Comparison of ENCODE assay signal across 7 cellular contexts in genomic region chr3:4979401-4980228, GRCh38. TPM values are rescaled to one million over a fixed set of nuclear protein-coding genes. Genes with fewer than 3 reads are reported as not detected.
DNase-seq lines count a peak whose midpoint lies in the region; TF ChIP-seq lines count a peak whose summit lies in the region.

Gene BHLHE40 (plus strand): TSS chr3:4979437. CDS start chr3:4979719, 282 bp downstream.

- no peaks in the 10 kb centered on the region for H3K9me2 ChIP-seq in OCI-LY1 (ENCODE audit: low read depth, low read length)

- no peak for TF ChIP-seq CTCF in OCI-LY1 (IDR thresholded peaks at IDR 0.05; ENCODE audit: low read length)

- H4K20me1 ChIP-seq in OCI-LY1 (ENCODE audit: insufficient read depth, low read length), result no peaks in the 10 kb centered on the region

- H3K4me1 Mint-ChIP-seq in stimulated activated naive CD8-positive, alpha-beta T cell treated with anti-CD3 and anti-CD28 coated beads, Interleukin-15, Interleukin-2, amounts not matched to agents 100 ng/mL and 50 ng/mL, for 24 hours (ENCODE audit: low read depth), result peaks cover 62% of the 10 kb centered on the region

- H3K9me3 Mint-ChIP-seq in stimulated activated naive CD8-positive, alpha-beta T cell treated with anti-CD3 and anti-CD28 coated beads, Interleukin-15, Interleukin-2, amounts not matched to agents 100 ng/mL and 50 ng/mL, for 24 hours, result no peaks in the 10 kb centered on the region

- peak within 1 kb of the TSS; percentile 6; the same call in 1 of the 2 replicates for H3K9ac ChIP-seq in OCI-LY1 (ENCODE audit: low read length)

- no peaks in the 10 kb centered on the region for H3F3A ChIP-seq in OCI-LY1 (ENCODE audit: insufficient read depth, low read length)

- H3K79me2 ChIP-seq in OCI-LY1 (ENCODE audit: insufficient read depth, low read length), result no peaks in the 10 kb centered on the region

- H3K4me3 ChIP-seq in H7 (ENCODE audit: insufficient read depth, low read depth, low read length) (peak within 1 kb of the TSS; percentile 86), OCI-LY1 (ENCODE audit: low read depth, low read length, poor library complexity, severe bottlenecking) (peak within 1 kb of the TSS; percentile 58)

- H3K4me3 Mint-ChIP-seq in stimulated activated naive CD8-positive, alpha-beta T cell treated with anti-CD3 and anti-CD28 coated beads, Interleukin-15, Interleukin-2, amounts not matched to agents 100 ng/mL and 50 ng/mL, for 24 hours, result peak within 1 kb of the TSS; percentile 100

- H3K36me3 Mint-ChIP-seq in stimulated activated naive CD8-positive, alpha-beta T cell treated with anti-CD3 and anti-CD28 coated beads, Interleukin-15, Interleukin-2, amounts not matched to agents 100 ng/mL and 50 ng/mL, for 24 hours (ENCODE audit: low read depth), result peaks cover 54% of the 10 kb centered on the region

- no peaks in the 10 kb centered on the region for H3K36me3 ChIP-seq in H7 (replicated peaks; ENCODE audit: control insufficient read depth, insufficient read depth, low read length)
- no peaks in the 10 kb centered on the region for H3K36me3 ChIP-seq in OCI-LY1 (ENCODE audit: insufficient read depth, low read length)

- peak; percentile 79 for TF ChIP-seq POLR2A in GM15510 (IDR thresholded peaks at IDR 0.05; ENCODE audit: borderline replicate concordance, extremely low read depth, insufficient read length)

- H2AFZ ChIP-seq in OCI-LY1 (ENCODE audit: low read length), result no peak within 1 kb of the TSS

- H3K4me2 ChIP-seq in OCI-LY1 (ENCODE audit: low read length), result peak within 1 kb of the TSS; percentile 63

- no peak for DNase-seq in H7
- peak; percentile 19 for DNase-seq in cerebellum (ENCODE audit: low spot score)
- DNase-seq in left kidney (ENCODE audit: low read depth, low spot score), result peak; percentile 75
- no peak for DNase-seq in stimulated activated CD4-positive, alpha-beta T cell treated with anti-CD3 and anti-CD28 coated beads, Interleukin-15, amount 100 ng/mL, for 24 hours

- H3K27me3 Mint-ChIP-seq in stimulated activated naive CD8-positive, alpha-beta T cell treated with anti-CD3 and anti-CD28 coated beads, Interleukin-15, Interleukin-2, amounts not matched to agents 100 ng/mL and 50 ng/mL, for 24 hours, result no peaks in the 10 kb centered on the region

- H3K4me1 ChIP-seq in OCI-LY1 (ENCODE audit: insufficient read depth, low read length, severe bottlenecking), result peaks cover 23% of the 10 kb centered on the region

- H3K27ac Mint-ChIP-seq in stimulated activated naive CD8-positive, alpha-beta T cell treated with anti-CD3 and anti-CD28 coated beads, Interleukin-15, Interleukin-2, amounts not matched to agents 100 ng/mL and 50 ng/mL, for 24 hours, result peak within 1 kb of the TSS; percentile 99

- no peak within 1 kb of the TSS for H3K27ac ChIP-seq in OCI-LY1 (ENCODE audit: low read depth, low read length, poor library complexity, severe bottlenecking)

- H3K9me3 ChIP-seq in OCI-LY1 (ENCODE audit: low read length), result no peaks in the 10 kb centered on the region

- peaks cover 17% of the 10 kb centered on the region for H3K27me3 ChIP-seq in H7 (ENCODE audit: control insufficient read depth, insufficient read depth, low read length)
- no peaks in the 10 kb centered on the region for H3K27me3 ChIP-seq in OCI-LY1 (ENCODE audit: insufficient read depth, low read length)

RNA-seq across cellular contexts. Expression of gene BHLHE40, which starts in this region (rescaled TPM):
- 6.7 and 7.4 TPM in 2 replicates for total RNA-seq in H7 (2014; rRNA removed; shearing (Covaris generic))
- 6.5 TPM for total RNA-seq in cerebellum

Comparison
In these comparisons a context has a peak if more than half of its experiments do, and no peak if none do; other contexts are left out.
1. DNase-seq: peak in cerebellum (single experiment) and left kidney (single experiment); none in H7 (single experiment) and stimulated activated CD4-positive, alpha-beta T cell treated with anti-CD3 and anti-CD28 coated beads, Interleukin-15, amount 100 ng/mL, for 24 hours (single experiment).